Comparison of ENCODE assay signal across 8 cellular contexts in the genomic region with DNA sequence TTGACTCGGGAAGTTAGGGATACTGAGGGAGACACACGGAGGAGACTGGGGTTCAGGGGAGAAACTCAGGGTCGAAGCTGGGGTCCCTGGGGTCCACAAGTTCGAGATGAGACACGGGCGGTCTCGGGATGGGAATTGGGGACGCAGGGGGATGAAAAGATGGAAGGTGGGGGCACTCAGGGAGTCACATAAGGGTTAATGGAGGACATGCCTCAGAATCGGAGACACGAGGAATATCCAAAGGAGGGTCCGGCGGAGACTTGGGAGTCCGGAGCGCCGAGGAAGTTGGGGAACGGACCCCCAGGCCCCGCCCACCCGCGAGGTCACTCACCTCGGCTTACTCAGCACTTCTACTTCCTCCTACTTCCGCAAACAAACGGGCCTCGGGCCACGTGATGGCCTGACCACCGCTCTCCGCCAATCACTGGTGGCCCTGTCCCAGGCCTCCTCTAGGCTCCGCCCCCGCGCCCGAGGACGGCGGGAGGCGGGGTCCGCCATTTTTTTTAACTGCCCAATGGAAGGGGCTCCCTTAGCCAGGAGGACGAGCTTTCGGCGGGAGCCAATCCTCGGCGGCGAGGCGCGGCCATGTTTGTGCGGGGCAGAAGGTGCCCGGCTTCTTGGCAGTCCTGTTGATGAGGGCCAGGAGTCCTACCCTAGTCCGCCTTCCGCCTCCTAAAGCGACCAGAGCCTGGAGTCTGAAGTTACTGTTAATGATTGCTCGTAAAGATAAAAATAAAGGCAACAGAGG. TPM values are rescaled to one million over a fixed set of nuclear protein-coding genes. Genes with fewer than 3 reads are reported as not detected.
DNase-seq lines count a peak whose midpoint lies in the region; ATAC-seq and TF ChIP-seq lines count a peak whose summit lies in the region.

TSS of gene PLA2G6 (minus strand) at position 378 of the 748 bp plus-strand sequence. CDS start 12,404 bp downstream, outside the sequence.

- peaks cover 39% of the 10 kb centered on the region for H3K4me1 ChIP-seq in RWPE2 (ENCODE audit: insufficient read depth, poor library complexity, severe bottlenecking)

- H3K4me3 ChIP-seq in RWPE2 (ENCODE audit: severe bottlenecking) (peak within 1 kb of the TSS; percentile 36), fibroblast of mammary gland (ENCODE audit: control insufficient read depth, low read depth, low read length) (peak within 1 kb of the TSS; percentile 52)

- peak within 1 kb of the TSS; percentile 97 for H3K27ac Mint-ChIP-seq in activated T-helper 2 cell treated with anti-CD3 and anti-CD28 coated beads, Interferon-gamma antibody, Interleukin-2, Interleukin-4, amounts not matched to agents 10 μg/mL and 5 μg/mL and 100 μg/mL, durations not matched to agents 14 hours and 24 hours and 36 hours
- H3K27ac Mint-ChIP-seq in natural killer cell, result peak within 1 kb of the TSS; percentile 89 to 93

- peaks cover 3% of the 10 kb centered on the region for H3K36me3 Mint-ChIP-seq in activated T-helper 2 cell treated with anti-CD3 and anti-CD28 coated beads, Interferon-gamma antibody, Interleukin-2, Interleukin-4, amounts not matched to agents 10 μg/mL and 5 μg/mL and 100 μg/mL, durations not matched to agents 14 hours and 24 hours and 36 hours (ENCODE audit: low read depth)
- H3K36me3 Mint-ChIP-seq in natural killer cell, result no peaks in the 10 kb centered on the region

- peak within 1 kb of the TSS; percentile 93 for H3K27ac ChIP-seq in RWPE2 (ENCODE audit: poor library complexity, severe bottlenecking)

- peak; percentile 85 for ATAC-seq in RWPE2 (ENCODE audit: low read depth)
- peak; percentile 90 to 99 (median 92) for ATAC-seq in natural killer cell

- TF ChIP-seq CTCF in RWPE2 (IDR thresholded peaks at IDR 0.05; ENCODE audit: poor library complexity, severe bottlenecking) (no peak), fibroblast of mammary gland (conservative IDR thresholded peaks at IDR 0.05; ENCODE audit: control insufficient read depth, insufficient read depth, low read depth, low read length) (no peak), natural killer cell (IDR thresholded peaks at IDR 0.05) (no peak)

- peaks cover 32% of the 10 kb centered on the region for H3K4me1 Mint-ChIP-seq in activated T-helper 2 cell treated with anti-CD3 and anti-CD28 coated beads, Interferon-gamma antibody, Interleukin-2, Interleukin-4, amounts not matched to agents 10 μg/mL and 5 μg/mL and 100 μg/mL, durations not matched to agents 14 hours and 24 hours and 36 hours (ENCODE audit: low read depth)
- H3K4me1 Mint-ChIP-seq in natural killer cell, result peaks cover 39 to 41% of the 10 kb centered on the region in 2 donors

- H3K9me3 ChIP-seq in RWPE2 (ENCODE audit: severe bottlenecking), result no peaks in the 10 kb centered on the region

- intact Hi-C loops in activated T-helper 2 cell treated with anti-CD3 and anti-CD28 coated beads, Interferon-gamma antibody, Interleukin-2, Interleukin-4, amounts not matched to agents 10 μg/mL and 5 μg/mL and 100 μg/mL, durations not matched to agents 14 hours and 24 hours and 36 hours (cut with micrococcal nuclease), result loop anchor here (1.0 to 5.0 kb wide), 2 partner anchors 20 to 136 kb away; partner anchors contain the start of genes CSNK1E and MAFF
- intact Hi-C loops in natural killer cell (cut with micrococcal nuclease), result loop anchor here (1.0 to 5.0 kb wide), 2 partner anchors 20 to 526 kb away; partner anchors contain the start of genes GTPBP1 and MAFF

- peaks cover 5% of the 10 kb centered on the region for H3K27me3 Mint-ChIP-seq in activated T-helper 2 cell treated with anti-CD3 and anti-CD28 coated beads, Interferon-gamma antibody, Interleukin-2, Interleukin-4, amounts not matched to agents 10 μg/mL and 5 μg/mL and 100 μg/mL, durations not matched to agents 14 hours and 24 hours and 36 hours (ENCODE audit: low read depth)
- no peaks in the 10 kb centered on the region for H3K27me3 Mint-ChIP-seq in natural killer cell (ENCODE audit: low read depth in 2 of 2)

- no peaks in the 10 kb centered on the region for H3K36me3 ChIP-seq in RWPE2 (ENCODE audit: low read depth)

- H3K27me3 ChIP-seq in RWPE2 (ENCODE audit: insufficient read depth, poor library complexity, severe bottlenecking), result no peaks in the 10 kb centered on the region

- no peaks in the 10 kb centered on the region for H3K9me3 Mint-ChIP-seq in activated T-helper 2 cell treated with anti-CD3 and anti-CD28 coated beads, Interferon-gamma antibody, Interleukin-2, Interleukin-4, amounts not matched to agents 10 μg/mL and 5 μg/mL and 100 μg/mL, durations not matched to agents 14 hours and 24 hours and 36 hours
- no peaks in the 10 kb centered on the region for H3K9me3 Mint-ChIP-seq in natural killer cell

- DNase-seq in Daoy (ENCODE audit: low read depth) (peak; percentile 99), H4 (ENCODE audit: low spot score) (peak; percentile 98), LoVo (ENCODE audit: low spot score) (peak; percentile 99), RWPE2 (ENCODE audit: low spot score) (peak; percentile 97), fibroblast of mammary gland (ENCODE audit: low read depth) (peak; percentile 98), natural killer cell (peak; percentile 98)
- DNase-seq in activated T-helper 2 cell treated with anti-CD3 and anti-CD28 coated beads, Interferon-gamma antibody, Interleukin-2, Interleukin-4, amounts not matched to agents 10 μg/mL and 5 μg/mL and 100 μg/mL, durations not matched to agents 14 hours and 24 hours and 36 hours (ENCODE audit: low spot score), result peak; percentile 99
- DNase-seq in stimulated activated naive CD4-positive, alpha-beta T cell treated with Interleukin-2 at 50 U/mL for 16 hours (lab: John Stamatoyannopoulos, UW), result peak; percentile 96

- H3K4me3 Mint-ChIP-seq in activated T-helper 2 cell treated with anti-CD3 and anti-CD28 coated beads, Interferon-gamma antibody, Interleukin-2, Interleukin-4, amounts not matched to agents 10 μg/mL and 5 μg/mL and 100 μg/mL, durations not matched to agents 14 hours and 24 hours and 36 hours (ENCODE audit: low read depth), result peak within 1 kb of the TSS; percentile 96
- peak within 1 kb of the TSS; percentile 93 for H3K4me3 Mint-ChIP-seq in natural killer cell

RNA-seq across cellular contexts. Expression of gene PLA2G6, which starts in this region (rescaled TPM):
- total RNA-seq in Daoy (2014; rRNA removed; shearing (Covaris generic)), result 2.8 and 3.9 TPM in 2 replicates
- 2.5 and 12.2 TPM in 2 replicates for total RNA-seq in H4 (2014; rRNA removed; shearing (Covaris generic))
- 32.8 and 36.0 TPM in 2 replicates for total RNA-seq in activated T-helper 2 cell treated with anti-CD3 and anti-CD28 coated beads, Interferon-gamma antibody, Interleukin-2, Interleukin-4, amounts not matched to agents 10 μg/mL and 5 μg/mL and 100 μg/mL, durations not matched to agents 14 hours and 24 hours and 36 hours
- 100 to 1,000 TPM; 137 to 167 (median 145) TPM for total RNA-seq in natural killer cell

Comparison
In these comparisons a context has a peak if more than half of its experiments do, and no peak if none do; other contexts are left out.
1. Peak in every context shown above with its lines: DNase-seq, ATAC-seq, H3K4me3 ChIP-seq and H3K27ac ChIP-seq.